ENCODE assay signal across 10 cellular contexts in genomic region chr7:138002828-138003189, GRCh38. TPM values are rescaled to one million over a fixed set of nuclear protein-coding genes. Genes with fewer than 3 reads are reported as not detected.
DNase-seq lines count a peak whose midpoint lies in the region; ATAC-seq and TF ChIP-seq lines count a peak whose summit lies in the region.
"Had no signal": no experiment of that assay in that cellular context is flagged by ENCODE, and none has a peak within 500 bp of the region (broad histone marks: within the 10 kb centered on the region; RNA-seq: fewer than 3 reads in every experiment).

No MANE protein-coding gene starts in this region.

- no peak for TF ChIP-seq CTCF in mammary epithelial cell (conservative IDR thresholded peaks at IDR 0.05 in 1 of 2, IDR thresholded peaks at IDR 0.05 in 1 of 2; ENCODE audit: extremely low read depth in 1 of 2, insufficient read depth in 1 of 2, low read depth in 1 of 2, low read length in 2 of 2)
- TF ChIP-seq CTCF in MCF 10A (IDR thresholded peaks at IDR 0.05; ENCODE audit: unreplicated experiment), result no peak
- no peak for TF ChIP-seq CTCF in activated CD8-positive, alpha-beta T cell treated with anti-CD3 and anti-CD28 coated beads for 36 hours (IDR thresholded peaks at IDR 0.05)
- TF ChIP-seq CTCF in tibial nerve (IDR thresholded peaks at IDR 0.05), result no peak

- H3K9me3 Mint-ChIP-seq in MCF 10A (ENCODE audit: unreplicated experiment), result no peaks in the 10 kb centered on the region
- H3K9me3 Mint-ChIP-seq in activated CD8-positive, alpha-beta T cell treated with anti-CD3 and anti-CD28 coated beads for 36 hours, result no peaks in the 10 kb centered on the region

- 98% methylated on average over 5 of the region's 6 CpGs for WGBS in mammary epithelial cell (ENCODE audit: low coverage, missing lambda C conversion rate)
- 64% methylated on average over 5 of the region's 6 CpGs for WGBS in mesenchymal stem cell
- WGBS in tibial nerve, 2 donors, result 54 to 62% methylated on average over 6 of the region's 6 CpGs

- peak overlapping the region in 1 of 2 experiments; percentile 28 for H3K18ac ChIP-seq in mesenchymal stem cell (ENCODE audit: low read depth in 1 of 2, low read length in 2 of 2)

- no peaks in the 10 kb centered on the region for H3K79me1 ChIP-seq in mesenchymal stem cell (replicated peaks; ENCODE audit: low read length, poor library complexity, severe bottlenecking)

- no peaks in the 10 kb centered on the region for H3K36me3 Mint-ChIP-seq in MCF 10A (ENCODE audit: insufficient read depth, unreplicated experiment)
- H3K36me3 Mint-ChIP-seq in activated CD8-positive, alpha-beta T cell treated with anti-CD3 and anti-CD28 coated beads for 36 hours (ENCODE audit: low read depth), result peaks cover 2% of the 10 kb centered on the region

- H3K4me1 Mint-ChIP-seq in MCF 10A (ENCODE audit: insufficient read depth, unreplicated experiment), result peaks cover 23% of the 10 kb centered on the region
- peaks cover 25% of the 10 kb centered on the region for H3K4me1 Mint-ChIP-seq in activated CD8-positive, alpha-beta T cell treated with anti-CD3 and anti-CD28 coated beads for 36 hours (ENCODE audit: low read depth)

- peak overlapping the region; percentile 57 for H2AK5ac ChIP-seq in mesenchymal stem cell (ENCODE audit: low read length, severe bottlenecking)

- H3K79me2 ChIP-seq in mammary epithelial cell (ENCODE audit: insufficient read depth, low read length), result peaks cover 40% of the 10 kb centered on the region

- no peak overlapping the region for H2BK15ac ChIP-seq in mesenchymal stem cell (ENCODE audit: low read depth, poor library complexity, severe bottlenecking)

- no peak for ATAC-seq in activated CD8-positive, alpha-beta T cell treated with anti-CD3 and anti-CD28 coated beads for 36 hours

- peak overlapping the region; percentile 26 for H3K27ac ChIP-seq in mammary epithelial cell (ENCODE audit: insufficient read depth, low read depth, low read length)
- H3K27ac ChIP-seq in mesenchymal stem cell (ENCODE audit: low read length, poor library complexity, severe bottlenecking), result no peak overlapping the region
- peak overlapping the region; percentile 13 to 69 (median 57) for H3K27ac ChIP-seq in tibial nerve
- H3K27ac ChIP-seq: C4-2B had no signal

- no peaks in the 10 kb centered on the region for H3K36me3 ChIP-seq in mammary epithelial cell (ENCODE audit: insufficient read depth, low read length)
- H3K36me3 ChIP-seq in mesenchymal stem cell (ENCODE audit: control insufficient read depth in 1 of 2, insufficient read depth in 2 of 2, low read depth in 1 of 2, low read length in 2 of 2), result no peaks in the 10 kb centered on the region
- no peaks in the 10 kb centered on the region for H3K36me3 ChIP-seq in tibial nerve

- no peak overlapping the region for H3K14ac ChIP-seq in mesenchymal stem cell (ENCODE audit: low read length in 2 of 2)

- intact Hi-C loops in mammary epithelial cell (cut with micrococcal nuclease), result loop anchor here (1.0 to 10.0 kb wide), 3 partner anchors 73 to 862 kb away; no protein-coding TSS in a partner anchor
- intact Hi-C loops in MCF 10A (cut with micrococcal nuclease), result loop anchor here (5.0 kb wide), 1 partner anchor 81 kb away; no protein-coding TSS in a partner anchor
- intact Hi-C loops in activated CD8-positive, alpha-beta T cell treated with anti-CD3 and anti-CD28 coated beads for 36 hours (cut with micrococcal nuclease), result no loop called here

- TF ChIP-seq POLR2A in tibial nerve (IDR thresholded peaks at IDR 0.05), result no peak

- no peak overlapping the region for H2BK120ac ChIP-seq in mesenchymal stem cell (ENCODE audit: low read depth, low read length)

- no peak overlapping the region for H3K4me2 ChIP-seq in mammary epithelial cell (ENCODE audit: insufficient read depth, low read depth, low read length)
- no peak overlapping the region for H3K4me2 ChIP-seq in mesenchymal stem cell (ENCODE audit: low read length, poor library complexity, severe bottlenecking)

- no peak overlapping the region for H3K9ac ChIP-seq in mammary epithelial cell (ENCODE audit: insufficient read depth, low read length)
- H3K9ac ChIP-seq in mesenchymal stem cell (ENCODE audit: low read length), result peak overlapping the region; percentile 69

- CTCF ChIA-PET in mammary epithelial cell (lab: Charles Lee; ENCODE audit: low non-redundant PET) (interaction anchor here (0.7 kb wide), 3 partner anchors 22 to 719 kb away, joined by 3 to 7 read pairs (median 4); no protein-coding TSS in a partner anchor), MCF 10A (lab: Yijun Ruan, JAX) (interaction anchor here (0.5 to 15.3 kb wide), 35 partner anchors 8 to 754 kb away, joined by 3 to 563 read pairs (median 5); no protein-coding TSS in a partner anchor)
- CTCF ChIA-PET in activated CD8-positive, alpha-beta T cell treated with anti-CD3 and anti-CD28 coated beads for 36 hours (lab: Charles Lee), result interaction anchor here (0.9 to 16.3 kb wide), 22 partner anchors 8 to 347 kb away, joined by 3 to 334 read pairs (median 5); no protein-coding TSS in a partner anchor

- H4K8ac ChIP-seq in mesenchymal stem cell (ENCODE audit: low read length), result peak overlapping the region; percentile 29

- H2BK5ac ChIP-seq in mesenchymal stem cell (ENCODE audit: low read depth, low read length, poor library complexity, severe bottlenecking), result no peak overlapping the region

- dilution Hi-C loops in mammary epithelial cell (cut with HindIII; ENCODE audit: low sequenced_read_pairs), result no loop called here

- no TSS peak for BruUV-seq in mammary epithelial cell (replicated peaks; lab: Mats Ljungman, UMichigan)
- BruUV-seq in MCF 10A (replicated peaks; lab: Mats Ljungman, UMichigan), result no TSS peak

- H2BK12ac ChIP-seq in mesenchymal stem cell (ENCODE audit: low read length in 2 of 2), result no peak overlapping the region

- H3K27me3 ChIP-seq in mammary epithelial cell (ENCODE audit: insufficient read depth, low read length), result no peaks in the 10 kb centered on the region
- H3K27me3 ChIP-seq in mesenchymal stem cell (ENCODE audit: control insufficient read depth in 1 of 2, insufficient read depth in 1 of 2, low read length in 2 of 2), result no peaks in the 10 kb centered on the region
- H3K27me3 ChIP-seq in tibial nerve, result no peaks in the 10 kb centered on the region

- H2AFZ ChIP-seq in mammary epithelial cell (ENCODE audit: low read depth, low read length) (peak overlapping the region; percentile 64), mesenchymal stem cell (ENCODE audit: low read depth, low read length) (peak overlapping the region; percentile 54)

- no peaks in the 10 kb centered on the region for H3K9me3 ChIP-seq in mammary epithelial cell (replicated peaks; ENCODE audit: insufficient read depth, low read length)
- H3K9me3 ChIP-seq in mesenchymal stem cell (ENCODE audit: control insufficient read depth, low read length), result no peaks in the 10 kb centered on the region
- no peaks in the 10 kb centered on the region for H3K9me3 ChIP-seq in tibial nerve

- no peaks in the 10 kb centered on the region for H4K20me1 ChIP-seq in mammary epithelial cell (ENCODE audit: insufficient read depth, low read length)

- no peak for DNase-seq in mammary epithelial cell
- no peak for DNase-seq in MCF 10A (ENCODE audit: unreplicated experiment)
- DNase-seq in activated CD8-positive, alpha-beta T cell treated with anti-CD3 and anti-CD28 coated beads for 36 hours, result no peak
- DNase-seq in mesenchymal stem cell, result no peak
- no peak for DNase-seq in tibial nerve (ENCODE audit: low spot score in 2 of 2)
- DNase-seq in NCI-H1105 treated with DMSO at 0.1 percent for 48 hours (lab: John Stamatoyannopoulos, UW), result no peak
- no peak for DNase-seq in OCI-M1 (lab: John Stamatoyannopoulos, UW)
- no peak for DNase-seq in NCI-H1436 treated with DMSO at 0.1 percent for 48 hours (lab: John Stamatoyannopoulos, UW)
- DNase-seq: activated CD4-positive, alpha-beta T cell treated with anti-CD3 and anti-CD28 coated beads for 4 hours had no signal

- H3K4ac ChIP-seq in mesenchymal stem cell (ENCODE audit: low read depth in 1 of 2, low read length in 2 of 2), result no peak overlapping the region

- no peak overlapping the region for H4K91ac ChIP-seq in mesenchymal stem cell (ENCODE audit: low read length)

- no peak overlapping the region for H3K23ac ChIP-seq in mesenchymal stem cell (ENCODE audit: low read length in 2 of 2)

- in situ Hi-C loops in mammary epithelial cell (cut with MboI; ENCODE audit: low sequenced_read_pairs in 2 of 2), result loop anchor here in 1 of 2 donors (10.0 to 25.0 kb wide), 3 partner anchors 98 to 734 kb away; no protein-coding TSS in a partner anchor

- H3K4me3 Mint-ChIP-seq in MCF 10A (ENCODE audit: unreplicated experiment), result no peak overlapping the region
- H3K4me3 Mint-ChIP-seq in activated CD8-positive, alpha-beta T cell treated with anti-CD3 and anti-CD28 coated beads for 36 hours, result peak overlapping the region; percentile 94

- no peak overlapping the region for H3K4me3 ChIP-seq in mammary epithelial cell (replicated peaks in 1 of 3; ENCODE audit: insufficient read depth in 1 of 3, low read depth in 2 of 3, low read length in 3 of 3)
- no peak overlapping the region for H3K4me3 ChIP-seq in mesenchymal stem cell (ENCODE audit: insufficient read depth in 1 of 2, low read depth in 1 of 2, low read length in 2 of 2)
- peak overlapping the region in 1 of 4 donors; percentile 5 for H3K4me3 ChIP-seq in tibial nerve

- POLR2A ChIA-PET in MCF 10A (lab: Yijun Ruan, JAX), result interaction anchor here (0.6 to 5.9 kb wide), 7 partner anchors 8 to 332 kb away, joined by 3 to 59 read pairs (median 5); no protein-coding TSS in a partner anchor
- POLR2A ChIA-PET in activated CD8-positive, alpha-beta T cell treated with anti-CD3 and anti-CD28 coated beads for 36 hours (lab: Charles Lee), result no interaction called here

- TF ChIP-seq EP300 in tibial nerve (IDR thresholded peaks at IDR 0.05), result no peak

- no peak overlapping the region for H3K27ac Mint-ChIP-seq in MCF 10A (ENCODE audit: low read depth, unreplicated experiment)
- H3K27ac Mint-ChIP-seq in activated CD8-positive, alpha-beta T cell treated with anti-CD3 and anti-CD28 coated beads for 36 hours, result peak overlapping the region; percentile 93

- H3K4me1 ChIP-seq in mammary epithelial cell (ENCODE audit: insufficient read depth, low read length), result peaks cover 25% of the 10 kb centered on the region
- H3K4me1 ChIP-seq in mesenchymal stem cell (ENCODE audit: control insufficient read depth, insufficient read depth, low read depth, low read length), result peaks cover 4% of the 10 kb centered on the region
- peaks cover 0 to 32% (median 20%) of the 10 kb centered on the region in 4 donors for H3K4me1 ChIP-seq in tibial nerve

- no peaks in the 10 kb centered on the region for H3K27me3 Mint-ChIP-seq in MCF 10A (ENCODE audit: insufficient read depth, unreplicated experiment)
- no peaks in the 10 kb centered on the region for H3K27me3 Mint-ChIP-seq in activated CD8-positive, alpha-beta T cell treated with anti-CD3 and anti-CD28 coated beads for 36 hours

RNA-seq across cellular contexts. Expression of gene CREB3L2, which starts 0.9 kb away (rescaled TPM):
- 10 to 100 TPM; 26.3 to 63.5 TPM for total RNA-seq in mammary epithelial cell
- 22.4 TPM for polyA plus RNA-seq in mammary epithelial cell
- polyA minus RNA-seq in mammary epithelial cell, result 47.2 TPM
- total RNA-seq in MCF 10A (2022), result 74.2 and 79.4 TPM in 2 replicates
- 10 to 100 TPM; 21.0 to 24.4 TPM for total RNA-seq in activated CD8-positive, alpha-beta T cell treated with anti-CD3 and anti-CD28 coated beads for 36 hours
- polyA plus RNA-seq in mesenchymal stem cell (2013, experiment 1 of 2), result 52.7 TPM
- 51.1 TPM for polyA plus RNA-seq in mesenchymal stem cell (2013, experiment 2 of 2)
- 10 to 100 TPM; 43.5 to 73.0 (median 51.2) TPM for total RNA-seq in tibial nerve
